9 cellular contexts compared by ENCODE assay signal in genomic region chr9:124839612-124840299, GRCh38. TPM values are rescaled to one million over a fixed set of nuclear protein-coding genes. Genes with fewer than 3 reads are reported as not detected.
DNase-seq lines count a peak whose midpoint lies in the region; ATAC-seq and TF ChIP-seq lines count a peak whose summit lies in the region.
"Had no signal": no experiment of that assay in that cellular context is flagged by ENCODE, and none has a peak within 500 bp of the region (broad histone marks: within the 10 kb centered on the region; RNA-seq: fewer than 3 reads in every experiment).

No MANE protein-coding gene starts in this region.

- H3K27ac ChIP-seq in colonic mucosa, result no peak overlapping the region
- no peak overlapping the region for H3K27ac ChIP-seq in neuronal stem cell (replicated peaks; ENCODE audit: low read length)

- H2BK120ac ChIP-seq in neuronal stem cell (ENCODE audit: low read depth, low read length), result no peak overlapping the region

- no peak overlapping the region for H3K23ac ChIP-seq in neuronal stem cell (ENCODE audit: low read depth, low read length, poor library complexity)

- no peak overlapping the region for H3K9ac ChIP-seq in colonic mucosa (ENCODE audit: low read depth in 2 of 2, low read length in 2 of 2)
- no peak overlapping the region for H3K9ac ChIP-seq in neuronal stem cell (ENCODE audit: low read depth, low read length, poor library complexity)

- no peaks in the 10 kb centered on the region for H3K4me1 ChIP-seq in colonic mucosa
- no peaks in the 10 kb centered on the region for H3K4me1 ChIP-seq in neuronal stem cell (ENCODE audit: control insufficient read depth in 2 of 2, insufficient read depth in 1 of 2, low read depth in 1 of 2, low read length in 2 of 2)

- H3K4ac ChIP-seq in neuronal stem cell (ENCODE audit: low read length), result no peak overlapping the region

- H2BK5ac ChIP-seq in neuronal stem cell (ENCODE audit: low read length), result peak overlapping the region; percentile 92

- H2AFZ ChIP-seq in neuronal stem cell (ENCODE audit: low read length), result peak overlapping the region; percentile 67

- H3K14ac ChIP-seq in neuronal stem cell (ENCODE audit: low read length), result no peak overlapping the region

- no peaks in the 10 kb centered on the region for H3K9me3 ChIP-seq in colonic mucosa
- H3K9me3 ChIP-seq in neuronal stem cell (replicated peaks in 1 of 2; ENCODE audit: control insufficient read depth in 2 of 2, insufficient read depth in 1 of 2, low read depth in 1 of 2, low read length in 2 of 2), result no peaks in the 10 kb centered on the region

- no CpG with 5 or more reads among the region's 12 CpGs for WGBS in neuronal stem cell (ENCODE audit: extremely low coverage in 2 of 2, insufficient read length in 2 of 2, insufficient replicate concordance in 1 of 2), 2 donors

- no peak overlapping the region for H3K4me2 ChIP-seq in neuronal stem cell (ENCODE audit: insufficient read depth, low read length, poor library complexity, severe bottlenecking)

- intact Hi-C loops in colonic mucosa (cut with DNase I), result no loop called here

- no peak overlapping the region for H4K91ac ChIP-seq in neuronal stem cell (ENCODE audit: low read depth, low read length, poor library complexity)

- H3K4me3 ChIP-seq in colonic mucosa, result no peak overlapping the region
- H3K4me3 ChIP-seq in neuronal stem cell (ENCODE audit: low read length in 2 of 2), result no peak overlapping the region

- no peak overlapping the region for H2AK5ac ChIP-seq in neuronal stem cell (ENCODE audit: low read depth, low read length)

- TF ChIP-seq CTCF in colonic mucosa (IDR thresholded peaks at IDR 0.05), result peak; percentile 34

- H4K8ac ChIP-seq in neuronal stem cell (ENCODE audit: low read depth, low read length), result no peak overlapping the region

- no peak for ATAC-seq in HG02840 (IDR thresholded peaks at IDR 0.05; ENCODE audit: low FRiP score, unreplicated experiment)
- ATAC-seq: T-cell had no signal

- peak overlapping the region; percentile 20 for H3K18ac ChIP-seq in neuronal stem cell (ENCODE audit: low read length)

- H3K27me3 ChIP-seq in colonic mucosa (no peaks in the 10 kb centered on the region), neuronal stem cell (ENCODE audit: control insufficient read depth in 3 of 3, insufficient read depth in 3 of 3, low read depth in 1 of 3, low read length in 3 of 3) (peaks cover 0 to 7% (median 0%) of the 10 kb centered on the region in 3 experiments)

- no peak overlapping the region for H2BK12ac ChIP-seq in neuronal stem cell (ENCODE audit: low read length)

- DNase-seq in ELR (ENCODE audit: low read depth) (peak; percentile 62), NCI-H146 (lab: John Stamatoyannopoulos, UW) (peak; percentile 91), colonic mucosa (no peak), neuronal stem cell (ENCODE audit: low spot score) (no peak), midbrain (lab: John Stamatoyannopoulos, UW) (no peak), epidermal melanocyte (ENCODE audit: insufficient read length, low spot score) (no peak)
- DNase-seq in activated naive CD4-positive, alpha-beta T cell treated with anti-CD3 and anti-CD28 coated beads, Interleukin-2, amount 50 U/mL, for 16 hours, result no peak
- DNase-seq: T-cell had no signal

- H3K36me3 ChIP-seq in colonic mucosa (no peaks in the 10 kb centered on the region), neuronal stem cell (replicated peaks in 1 of 2; ENCODE audit: control insufficient read depth in 2 of 2, insufficient read depth in 2 of 2, low read length in 2 of 2) (no peaks in the 10 kb centered on the region)

- H2BK15ac ChIP-seq in neuronal stem cell (ENCODE audit: low read length), result peak overlapping the region; percentile 4

- H3K79me1 ChIP-seq in neuronal stem cell (ENCODE audit: low read depth, low read length), result no peaks in the 10 kb centered on the region

RNA-seq across cellular contexts. Expression of gene WDR38, which starts 13.5 kb away (rescaled TPM):
- not detected for total RNA-seq in colonic mucosa
- not detected for polyA plus RNA-seq in neuronal stem cell (2013, experiment 1 of 2)
- polyA plus RNA-seq in neuronal stem cell (2013, experiment 2 of 2), result not detected
- total RNA-seq: T-cell had no signal

RNA-seq across cellular contexts. Expression of gene RPL35, which starts 22.0 kb away (rescaled TPM):
- 1,000 to 10,000 TPM in 1 of 2 donors, 100 to 1,000 TPM in 1; 890 to 1,374 TPM for total RNA-seq in colonic mucosa
- 6,578 TPM for polyA plus RNA-seq in neuronal stem cell (2013, experiment 1 of 2)
- polyA plus RNA-seq in neuronal stem cell (2013, experiment 2 of 2), result 6,505 TPM

RNA-seq across cellular contexts. Expression of gene ARPC5L, which starts 22.2 kb away (rescaled TPM):
- 10 to 100 TPM; 50.0 to 61.5 TPM for total RNA-seq in colonic mucosa
- 31.9 TPM for polyA plus RNA-seq in neuronal stem cell (2013, experiment 1 of 2)
- 31.7 TPM for polyA plus RNA-seq in neuronal stem cell (2013, experiment 2 of 2)

Comparison
In these comparisons a context has a peak if more than half of its experiments do, and no peak if none do; other contexts are left out.
1. DNase-seq: peak in ELR (single experiment) and NCI-H146 (single experiment); none in colonic mucosa (single experiment), neuronal stem cell (single experiment), midbrain (single experiment), epidermal melanocyte (single experiment) and activated naive CD4-positive, alpha-beta T cell treated with anti-CD3 and anti-CD28 coated beads, Interleukin-2, amount 50 U/mL, for 16 hours (single experiment).